Comparison of ENCODE assay signal across 34 cellular contexts in genomic region chr10:133076274-133077038, GRCh38. TPM values are rescaled to one million over a fixed set of nuclear protein-coding genes. Genes with fewer than 3 reads are reported as not detected.
"Had no signal": no experiment of that assay in that cellular context is flagged by ENCODE, and none has a peak within 500 bp of the region (broad histone marks: within the 10 kb centered on the region; RNA-seq: fewer than 3 reads in every experiment).

No MANE protein-coding gene starts in this region.

- H3K36me3 ChIP-seq: brain microvascular endothelial cell, esophagus squamous epithelium, gastroesophageal sphincter had no signal

- DNase-seq: activated CD4-positive, alpha-beta memory T cell treated with anti-CD3 and anti-CD28 coated beads, Interleukin-2, amount 10 ng/mL, durations not matched to agents 7 days and 5 days; activated CD4-positive, alpha-beta T cell treated with anti-CD3 and anti-CD28 coated beads for 36 hours; activated CD4-positive, alpha-beta T cell treated with anti-CD3 and anti-CD28 coated beads, Interleukin-2, amount 10 ng/mL, durations not matched to agents 24 days and 14 days; activated CD4-positive, CD25-positive, alpha-beta regulatory T cell; activated CD4-positive, CD25-positive, alpha-beta regulatory T cell treated with anti-CD3 and anti-CD28 coated beads, Interleukin-2, amount 50 U/mL, for 72 hours; activated CD8-positive, alpha-beta memory T cell treated with anti-CD3 and anti-CD28 coated beads, Interleukin-2, amount 50 U/mL, for 48 hours; activated gamma-delta T cell; activated naive CD4-positive, alpha-beta T cell; activated naive CD4-positive, alpha-beta T cell treated with anti-CD3 and anti-CD28 coated beads, Interleukin-2, amount 10 ng/mL, durations not matched to agents 7 days and 5 days; activated naive CD8-positive, alpha-beta T cell treated with anti-CD3 and anti-CD28 coated beads, Interleukin-2, amount 10 ng/mL, durations not matched to agents 7 days and 5 days; activated T-cell treated with anti-CD3 and anti-CD28 coated beads for 4 hours; activated T-cell treated with anti-CD3 and anti-CD28 coated beads, Interleukin-2, amount 50 U/mL, for 24 hours; activated T-cell treated with anti-CD3 and anti-CD28 coated beads, Interleukin-2, amount 50 U/mL, for 72 hours; brain microvascular endothelial cell; caudate nucleus; cortex of kidney; dermis blood vessel endothelial cell; effector CD4-positive, alpha-beta T cell; effector memory CD8-positive, alpha-beta T cell; esophagus squamous epithelium; foreskin melanocyte; head of caudate nucleus; T-helper 2 cell had no signal

- H3K27me3 ChIP-seq: brain microvascular endothelial cell had no signal

- H3K4me3 ChIP-seq: esophagus squamous epithelium, gastroesophageal sphincter had no signal

- H3K27ac ChIP-seq: brain microvascular endothelial cell, epithelial cell of prostate, esophagus squamous epithelium, gastroesophageal sphincter had no signal

- H3K4me1 ChIP-seq: esophagus squamous epithelium, gastroesophageal sphincter had no signal

- ATAC-seq: activated CD4-positive, alpha-beta T cell treated with anti-CD3 and anti-CD28 coated beads for 36 hours; activated naive CD4-positive, alpha-beta T cell treated with anti-CD3 and anti-CD28 coated beads, Interleukin-2, amount 50 U/mL, for 72 hours; activated T-cell treated with anti-CD3 and anti-CD28 coated beads, Interleukin-2, amount 50 U/mL, for 72 hours; effector memory CD8-positive, alpha-beta T cell; gastroesophageal sphincter had no signal

- H3K9me3 ChIP-seq: esophagus squamous epithelium, gastroesophageal sphincter had no signal

RNA-seq across cellular contexts. Expression of gene ADGRA1, which starts 11.3 kb away (rescaled TPM):
- total RNA-seq: activated CD4-positive, alpha-beta memory T cell treated with anti-CD3 and anti-CD28 coated beads, Interleukin-2, amount 10 ng/mL, durations not matched to agents 7 days and 5 days; activated CD4-positive, alpha-beta T cell treated with anti-CD3 and anti-CD28 coated beads for 36 hours; activated CD4-positive, alpha-beta T cell treated with anti-CD3 and anti-CD28 coated beads, Interleukin-2, amount 10 ng/mL, durations not matched to agents 24 days and 14 days; activated naive CD4-positive, alpha-beta T cell treated with anti-CD3 and anti-CD28 coated beads, Interleukin-2, amount 50 U/mL, for 72 hours; activated naive CD8-positive, alpha-beta T cell treated with anti-CD3 and anti-CD28 coated beads, Interleukin-2, amount 10 ng/mL, durations not matched to agents 7 days and 5 days; activated T-cell treated with anti-CD3 and anti-CD28 coated beads, Interleukin-2, amount 50 U/mL, for 72 hours; astrocyte; bronchial epithelial cell; chondrocyte; dermis blood vessel endothelial cell; endothelial cell of umbilical vein; esophagus squamous epithelium; fibroblast of lung; fibroblast of villous mesenchyme; glomerular endothelial cell; T-helper 1 cell treated with Interleukin-12 subunit alpha and Interleukin-12 subunit beta and Interleukin-4 antibody, amounts not matched to agents 30 ng/mL and 1 ng/mL, for 36 hours had no signal
- polyA plus RNA-seq: endothelial cell of umbilical vein, fibroblast of lung had no signal
